Comparison of ENCODE assay signal across 22 cellular contexts in the genomic region with DNA sequence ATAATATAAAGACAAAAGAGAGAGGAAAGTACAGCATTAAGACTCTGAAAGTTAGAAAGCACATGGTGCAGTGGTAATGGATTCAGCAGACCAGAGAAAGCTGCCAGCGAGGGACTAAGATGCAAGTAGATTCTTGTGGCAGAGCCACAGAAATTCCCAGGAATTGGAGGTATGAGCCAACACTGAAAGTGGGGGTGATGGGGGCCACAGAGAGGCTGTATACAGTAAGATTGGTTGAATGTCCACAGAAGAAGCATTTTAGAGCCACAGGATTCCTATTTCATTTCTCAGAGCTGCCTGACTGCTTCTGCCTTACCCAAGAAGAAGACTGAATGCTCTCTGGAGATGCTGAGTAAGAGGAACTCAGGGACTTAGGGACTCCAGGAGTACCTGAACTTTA.
DNase-seq lines count a peak whose midpoint lies in the region; ATAC-seq and TF ChIP-seq lines count a peak whose summit lies in the region.
"Had no signal": no experiment of that assay in that cellular context is flagged by ENCODE, and none has a peak within 500 bp of the region (broad histone marks: within the 10 kb centered on the region; RNA-seq: fewer than 3 reads in every experiment).

No MANE protein-coding gene starts in this region.

- DNase-seq in HFFc6 (peak; percentile 11), astrocyte of the hippocampus (ENCODE audit: low read depth, low spot score) (peak; percentile 79), kidney tubule cell (ENCODE audit: low spot score) (peak; percentile 78), cerebellar cortex (ENCODE audit: low spot score) (no peak)
- no peak for DNase-seq in stimulated activated CD4-positive, alpha-beta T cell treated with anti-CD3 and anti-CD28 coated beads, Interleukin-15, amount 100 ng/mL, for 24 hours
- DNase-seq: ACHN; CD8-positive, alpha-beta T cell; DMS79 treated with DMSO at 0.1 percent for 48 hours; GDM1; GOT3; MV-4-11; NCI-H1417 treated with DMSO at 0.1 percent for 48 hours; NCI-H1930; NCI-H2171; NCI-H446; NCI-H748 treated with DMSO at 0.1 percent for 48 hours; OCI-M1; SHP77 treated with DMSO at 0.1 percent for 48 hours had no signal

- ATAC-seq in HG03460 (IDR thresholded peaks at IDR 0.05; ENCODE audit: unreplicated experiment) (no peak), GM19397 (IDR thresholded peaks at IDR 0.05; ENCODE audit: unreplicated experiment) (no peak)
- ATAC-seq: CD8-positive, alpha-beta T cell; GM12878; SK-N-SH treated with all-trans-retinoic acid at 6 μM for 48 hours had no signal

- TF ChIP-seq CTCF in HFFc6 (IDR thresholded peaks at IDR 0.05), result no peak

- H3K27ac Mint-ChIP-seq in HFFc6, result no peak overlapping the region
- H3K27ac Mint-ChIP-seq: CD8-positive, alpha-beta T cell had no signal

- no peaks in the 10 kb centered on the region for H3K9me3 Mint-ChIP-seq in HFFc6
- H3K9me3 Mint-ChIP-seq: CD8-positive, alpha-beta T cell had no signal

- H3K4me1 Mint-ChIP-seq in HFFc6 (ENCODE audit: low read depth), result peaks cover 14% of the 10 kb centered on the region

- H3K4me3 Mint-ChIP-seq in HFFc6, result no peak overlapping the region
- H3K4me3 Mint-ChIP-seq: CD8-positive, alpha-beta T cell had no signal

- no peaks in the 10 kb centered on the region for H3K36me3 Mint-ChIP-seq in HFFc6 (ENCODE audit: low read depth)
- H3K36me3 Mint-ChIP-seq: CD8-positive, alpha-beta T cell had no signal

- H3K27me3 Mint-ChIP-seq in HFFc6 (ENCODE audit: insufficient read depth), result peaks cover 7% of the 10 kb centered on the region; the same call in 1 of the 2 replicates

Comparison
In these comparisons a context has a peak if more than half of its experiments do, and no peak if none do; other contexts are left out.
1. DNase-seq: peak in HFFc6 (single experiment), astrocyte of the hippocampus (single experiment) and kidney tubule cell (single experiment); none in stimulated activated CD4-positive, alpha-beta T cell treated with anti-CD3 and anti-CD28 coated beads, Interleukin-15, amount 100 ng/mL, for 24 hours (single experiment) and cerebellar cortex (single experiment).